Comparison of ENCODE assay signal across 10 cellular contexts in genomic region chr12:11731042-11731357, GRCh38.
DNase-seq lines count a peak whose midpoint lies in the region; ATAC-seq and TF ChIP-seq lines count a peak whose summit lies in the region.
"Had no signal": no experiment of that assay in that cellular context is flagged by ENCODE, and none has a peak within 500 bp of the region (broad histone marks: within the 10 kb centered on the region; RNA-seq: fewer than 3 reads in every experiment).

No MANE protein-coding gene starts in this region.

- POLR2A ChIA-PET in activated CD8-positive, alpha-beta T cell treated with anti-CD3 and anti-CD28 coated beads, Interleukin-2, amount 10 ng/mL, durations not matched to agents 7 days and 5 days (lab: Charles Lee): interaction anchor here (1.9 to 2.2 kb wide), 2 partner anchors 81 to 279 kb away, joined by 7 to 15 read pairs; partner anchors contain the start of gene ETV6

- no peak overlapping the region for H2BK120ac ChIP-seq in mesenchymal stem cell (ENCODE audit: low read depth, low read length)

- H3K27ac ChIP-seq in mesenchymal stem cell (ENCODE audit: low read length, poor library complexity, severe bottlenecking) (peak overlapping the region; percentile 56), tibial artery (peak overlapping the region; percentile 55 to 76), right lobe of liver (no peak overlapping the region)
- H3K27ac ChIP-seq: RWPE1 had no signal

- TF ChIP-seq CTCF in tibial artery (IDR thresholded peaks at IDR 0.05) (no peak), right lobe of liver (IDR thresholded peaks at IDR 0.05) (no peak)

- H3K36me3 ChIP-seq in mesenchymal stem cell (ENCODE audit: control insufficient read depth in 1 of 2, insufficient read depth in 2 of 2, low read depth in 1 of 2, low read length in 2 of 2) (peaks cover 0 to 10% of the 10 kb centered on the region in 2 experiments), tibial artery (peaks cover 0 to 4% (median 0%) of the 10 kb centered on the region in 3 donors), right lobe of liver (no peaks in the 10 kb centered on the region)

- H3K4me2 ChIP-seq in mesenchymal stem cell (ENCODE audit: low read length, poor library complexity, severe bottlenecking): no peak overlapping the region

- peaks cover 18% of the 10 kb centered on the region for H3K4me1 ChIP-seq in mesenchymal stem cell (ENCODE audit: control insufficient read depth, insufficient read depth, low read depth, low read length)
- H3K4me1 ChIP-seq in tibial artery: peaks cover 0 to 86% (median 62%) of the 10 kb centered on the region in 4 donors
- peaks cover 0 to 15% (median 2%) of the 10 kb centered on the region in 4 donors for H3K4me1 ChIP-seq in right lobe of liver

- H2BK15ac ChIP-seq in mesenchymal stem cell (ENCODE audit: low read depth, poor library complexity, severe bottlenecking): peak overlapping the region; percentile 74

- no peak overlapping the region for H4K91ac ChIP-seq in mesenchymal stem cell (ENCODE audit: low read length)

- H3K4ac ChIP-seq in mesenchymal stem cell (ENCODE audit: low read depth in 1 of 2, low read length in 2 of 2): no peak overlapping the region

- H3K36me3 Mint-ChIP-seq in activated CD4-positive, alpha-beta T cell treated with anti-CD3 and anti-CD28 coated beads, Interleukin-2, amount 10 ng/mL, durations not matched to agents 24 days and 14 days (ENCODE audit: low read depth): peaks cover 44% of the 10 kb centered on the region
- peaks cover 14% of the 10 kb centered on the region for H3K36me3 Mint-ChIP-seq in activated CD8-positive, alpha-beta T cell treated with anti-CD3 and anti-CD28 coated beads, Interleukin-2, amount 10 ng/mL, durations not matched to agents 7 days and 5 days (ENCODE audit: low read depth)

- no peaks in the 10 kb centered on the region for H3K9me3 ChIP-seq in mesenchymal stem cell (ENCODE audit: control insufficient read depth, low read length)
- H3K9me3 ChIP-seq in tibial artery: no peaks in the 10 kb centered on the region
- no peaks in the 10 kb centered on the region for H3K9me3 ChIP-seq in right lobe of liver

- no peak for ATAC-seq in activated CD8-positive, alpha-beta T cell treated with anti-CD3 and anti-CD28 coated beads, Interleukin-2, amount 10 ng/mL, durations not matched to agents 7 days and 5 days
- ATAC-seq in right lobe of liver (no peak), HG03457 (IDR thresholded peaks at IDR 0.05; ENCODE audit: unreplicated experiment) (no peak)

- H3K27me3 ChIP-seq in mesenchymal stem cell (ENCODE audit: control insufficient read depth in 1 of 2, insufficient read depth in 1 of 2, low read length in 2 of 2) (no peaks in the 10 kb centered on the region), tibial artery (no peaks in the 10 kb centered on the region), right lobe of liver (no peaks in the 10 kb centered on the region)

- H3K79me1 ChIP-seq in mesenchymal stem cell (replicated peaks; ENCODE audit: low read length, poor library complexity, severe bottlenecking): peaks cover 31% of the 10 kb centered on the region

- H2BK5ac ChIP-seq in mesenchymal stem cell (ENCODE audit: low read depth, low read length, poor library complexity, severe bottlenecking): peak overlapping the region; percentile 53

- no peak overlapping the region for H3K4me3 ChIP-seq in mesenchymal stem cell (ENCODE audit: insufficient read depth in 1 of 2, low read depth in 1 of 2, low read length in 2 of 2)
- no peak overlapping the region for H3K4me3 ChIP-seq in tibial artery
- H3K4me3 ChIP-seq in right lobe of liver: no peak overlapping the region

- peak overlapping the region; percentile 99 for H2AK5ac ChIP-seq in mesenchymal stem cell (ENCODE audit: low read length, severe bottlenecking)

- no peaks in the 10 kb centered on the region for H3K9me3 Mint-ChIP-seq in activated CD4-positive, alpha-beta T cell treated with anti-CD3 and anti-CD28 coated beads, Interleukin-2, amount 10 ng/mL, durations not matched to agents 24 days and 14 days
- H3K9me3 Mint-ChIP-seq in activated CD8-positive, alpha-beta T cell treated with anti-CD3 and anti-CD28 coated beads, Interleukin-2, amount 10 ng/mL, durations not matched to agents 7 days and 5 days (ENCODE audit: insufficient read depth): no peaks in the 10 kb centered on the region

- no peak for TF ChIP-seq POLR2A in right lobe of liver (IDR thresholded peaks at IDR 0.05)

- no peak overlapping the region for H2AFZ ChIP-seq in mesenchymal stem cell (ENCODE audit: low read depth, low read length)

- peak overlapping the region in 1 of 2 experiments; percentile 73 for H3K18ac ChIP-seq in mesenchymal stem cell (ENCODE audit: low read depth in 1 of 2, low read length in 2 of 2)

- peak overlapping the region; percentile 83 for H3K4me3 Mint-ChIP-seq in activated CD4-positive, alpha-beta T cell treated with anti-CD3 and anti-CD28 coated beads, Interleukin-2, amount 10 ng/mL, durations not matched to agents 24 days and 14 days
- H3K4me3 Mint-ChIP-seq in activated CD8-positive, alpha-beta T cell treated with anti-CD3 and anti-CD28 coated beads, Interleukin-2, amount 10 ng/mL, durations not matched to agents 7 days and 5 days: no peak overlapping the region

- H3K4me1 Mint-ChIP-seq in activated CD4-positive, alpha-beta T cell treated with anti-CD3 and anti-CD28 coated beads, Interleukin-2, amount 10 ng/mL, durations not matched to agents 24 days and 14 days: peaks cover 77% of the 10 kb centered on the region
- peaks cover 55% of the 10 kb centered on the region for H3K4me1 Mint-ChIP-seq in activated CD8-positive, alpha-beta T cell treated with anti-CD3 and anti-CD28 coated beads, Interleukin-2, amount 10 ng/mL, durations not matched to agents 7 days and 5 days (ENCODE audit: low read depth)

- no peak for DNase-seq in activated CD4-positive, alpha-beta T cell treated with anti-CD3 and anti-CD28 coated beads, Interleukin-2, amount 10 ng/mL, durations not matched to agents 24 days and 14 days
- no peak for DNase-seq in activated CD4-positive, alpha-beta T cell treated with anti-CD3 and anti-CD28 coated beads for 4 hours
- no peak for DNase-seq in activated CD8-positive, alpha-beta T cell treated with anti-CD3 and anti-CD28 coated beads, Interleukin-2, amount 10 ng/mL, durations not matched to agents 7 days and 5 days
- DNase-seq in mesenchymal stem cell (no peak), tibial artery (no peak), right lobe of liver (no peak), amniotic stem cell (lab: John Stamatoyannopoulos, UW) (no peak)
- DNase-seq: NCI-H1417 treated with DMSO at 0.1 percent for 48 hours had no signal

- peak overlapping the region in 1 of 2 experiments; percentile 4 for H2BK12ac ChIP-seq in mesenchymal stem cell (ENCODE audit: low read length in 2 of 2)

- H3K14ac ChIP-seq in mesenchymal stem cell (ENCODE audit: low read length in 2 of 2): no peak overlapping the region

- 93% methylated on average over 1 of the region's 1 CpG for WGBS in mesenchymal stem cell
- 69% methylated on average over 1 of the region's 1 CpG for WGBS in right lobe of liver (ENCODE audit: insufficient coverage, low coverage, low lambda C conversion rate, missing lambda C conversion rate)

- H4K8ac ChIP-seq in mesenchymal stem cell (ENCODE audit: low read length): peak overlapping the region; percentile 3

- CTCF ChIA-PET in activated CD8-positive, alpha-beta T cell treated with anti-CD3 and anti-CD28 coated beads, Interleukin-2, amount 10 ng/mL, durations not matched to agents 7 days and 5 days (lab: Charles Lee): interaction anchor here (0.7 to 1.9 kb wide), 6 partner anchors 9 to 302 kb away, joined by 3 to 12 read pairs (median 4); no protein-coding TSS in a partner anchor

- intact Hi-C loops in activated CD4-positive, alpha-beta T cell treated with anti-CD3 and anti-CD28 coated beads, Interleukin-2, amount 10 ng/mL, durations not matched to agents 24 days and 14 days (cut with micrococcal nuclease): loop anchor here (1.0 kb wide), 4 partner anchors 10 to 279 kb away; partner anchors contain the start of gene ETV6
- intact Hi-C loops in tibial artery (cut with DNase I; ENCODE audit: low total_unique reads) (no loop called here), right lobe of liver (cut with DNase I) (no loop called here)

- peak overlapping the region in 1 of 2 experiments; percentile 63 for H3K23ac ChIP-seq in mesenchymal stem cell (ENCODE audit: low read length in 2 of 2)

- H3K9ac ChIP-seq in mesenchymal stem cell (ENCODE audit: low read length): no peak overlapping the region

- peak overlapping the region; percentile 95 for H3K27ac Mint-ChIP-seq in activated CD4-positive, alpha-beta T cell treated with anti-CD3 and anti-CD28 coated beads, Interleukin-2, amount 10 ng/mL, durations not matched to agents 24 days and 14 days
- peak overlapping the region; percentile 40 for H3K27ac Mint-ChIP-seq in activated CD8-positive, alpha-beta T cell treated with anti-CD3 and anti-CD28 coated beads, Interleukin-2, amount 10 ng/mL, durations not matched to agents 7 days and 5 days

- H3K27me3 Mint-ChIP-seq in activated CD4-positive, alpha-beta T cell treated with anti-CD3 and anti-CD28 coated beads, Interleukin-2, amount 10 ng/mL, durations not matched to agents 24 days and 14 days: no peaks in the 10 kb centered on the region
- no peaks in the 10 kb centered on the region for H3K27me3 Mint-ChIP-seq in activated CD8-positive, alpha-beta T cell treated with anti-CD3 and anti-CD28 coated beads, Interleukin-2, amount 10 ng/mL, durations not matched to agents 7 days and 5 days (ENCODE audit: low read depth)

Comparison
In these comparisons a context has a peak if more than half of its experiments do, and no peak if none do; other contexts are left out.
1. H3K27ac ChIP-seq: peak in mesenchymal stem cell (single experiment) and tibial artery (2 of 2); none in right lobe of liver (0 of 3).